In the genomic region with DNA sequence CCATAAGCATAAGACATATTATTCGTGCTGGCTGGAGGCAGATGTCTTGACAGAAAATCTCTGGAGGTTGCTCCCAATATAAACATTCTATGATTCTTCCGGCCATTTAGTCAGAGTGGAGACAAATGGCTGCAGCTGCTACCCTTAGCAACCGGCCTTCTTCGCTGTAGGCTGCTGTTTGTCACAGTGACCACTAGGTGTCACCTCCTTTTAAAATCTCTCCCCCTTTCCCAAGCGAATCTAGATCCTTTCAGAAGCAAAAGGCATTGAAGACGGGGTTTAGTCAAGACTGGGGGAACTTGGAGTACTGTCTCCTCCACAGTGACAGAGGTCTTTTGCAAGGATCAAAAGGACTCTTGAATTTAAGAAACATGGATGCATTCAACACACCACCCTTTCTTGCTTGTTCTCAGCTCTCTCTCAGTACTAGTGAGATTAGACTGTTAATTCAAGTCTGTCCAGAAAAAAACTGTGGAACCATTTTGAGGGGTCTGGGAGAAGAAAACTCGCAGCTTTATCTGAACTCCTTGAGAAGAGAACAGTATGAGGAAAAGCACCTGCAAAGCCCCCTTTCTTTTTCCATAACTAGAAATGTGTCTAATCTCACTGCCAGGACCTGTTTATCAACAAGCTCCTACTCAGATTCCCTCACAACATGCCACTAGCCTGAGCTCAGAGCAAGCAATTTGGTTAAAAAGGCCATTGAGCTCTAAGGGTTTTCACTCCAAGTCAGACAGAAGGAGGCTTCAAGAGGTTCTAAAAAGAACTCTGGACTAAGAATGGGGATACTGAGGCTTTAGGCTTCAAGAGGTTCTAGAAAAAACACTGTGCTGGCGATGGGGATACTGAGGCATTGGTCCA, we compare ENCODE assay signal across 8 cellular contexts.
DNase-seq lines count a peak whose midpoint lies in the region; ATAC-seq and TF ChIP-seq lines count a peak whose summit lies in the region.

No MANE protein-coding gene starts in this region.

- no peak overlapping the region for H3K27ac Mint-ChIP-seq in activated naive CD4-positive, alpha-beta T cell treated with anti-CD3 and anti-CD28 coated beads for 36 hours

- TF ChIP-seq CTCF in cardiac muscle cell (IDR thresholded peaks at IDR 0.05; ENCODE audit: low read depth, low read length): peak; percentile 92

- no peaks in the 10 kb centered on the region for H3K36me3 ChIP-seq in cardiac muscle cell

- no peaks in the 10 kb centered on the region for H3K9me3 ChIP-seq in cardiac muscle cell (ENCODE audit: low read depth)

- ATAC-seq in GM21381 (IDR thresholded peaks at IDR 0.05; ENCODE audit: unreplicated experiment) (peak; percentile 96), GM18873 (IDR thresholded peaks at IDR 0.05; ENCODE audit: low FRiP score, unreplicated experiment) (no peak)

- H3K4me1 Mint-ChIP-seq in activated naive CD4-positive, alpha-beta T cell treated with anti-CD3 and anti-CD28 coated beads for 36 hours (ENCODE audit: low read depth): no peaks in the 10 kb centered on the region

- no peak overlapping the region for H3K27ac ChIP-seq in cardiac muscle cell

- H3K27me3 Mint-ChIP-seq in activated naive CD4-positive, alpha-beta T cell treated with anti-CD3 and anti-CD28 coated beads for 36 hours (ENCODE audit: low read depth): peaks cover 14% of the 10 kb centered on the region

- H3K36me3 Mint-ChIP-seq in activated naive CD4-positive, alpha-beta T cell treated with anti-CD3 and anti-CD28 coated beads for 36 hours (ENCODE audit: low read depth): no peaks in the 10 kb centered on the region

- intact Hi-C loops in activated naive CD4-positive, alpha-beta T cell treated with anti-CD3 and anti-CD28 coated beads for 36 hours (cut with micrococcal nuclease): loop anchor here (1.0 to 5.0 kb wide), 3 partner anchors 538 to 914 kb away; no protein-coding TSS in a partner anchor
- intact Hi-C loops in posterior cingulate gyrus (cut with DNase I): loop anchor here (2.0 to 5.0 kb wide), 2 partner anchors 554 to 915 kb away; no protein-coding TSS in a partner anchor

- H3K4me3 ChIP-seq in cardiac muscle cell: no peak overlapping the region

- DNase-seq in DMS114 treated with DMSO at 0.1 percent for 48 hours (lab: John Stamatoyannopoulos, UW; ENCODE audit: unreplicated experiment) (peak; percentile 72), HT-29 (ENCODE audit: low spot score) (peak; percentile 72), NCI-H774 (lab: John Stamatoyannopoulos, UW) (peak; percentile 78), cardiac muscle cell (ENCODE audit: low read depth in 1 of 2, low spot score in 1 of 2) (peak; percentile 69 to 79), posterior cingulate gyrus (peak; percentile 34 to 90 (median 50))
- peak; percentile 41 for DNase-seq in activated naive CD4-positive, alpha-beta T cell treated with anti-CD3 and anti-CD28 coated beads for 36 hours

- H3K9me3 Mint-ChIP-seq in activated naive CD4-positive, alpha-beta T cell treated with anti-CD3 and anti-CD28 coated beads for 36 hours: no peaks in the 10 kb centered on the region

- no peaks in the 10 kb centered on the region for H3K27me3 ChIP-seq in cardiac muscle cell

- peaks cover 3% of the 10 kb centered on the region for H3K4me1 ChIP-seq in cardiac muscle cell (ENCODE audit: low read depth)

- CTCF ChIA-PET in activated naive CD4-positive, alpha-beta T cell treated with anti-CD3 and anti-CD28 coated beads for 36 hours (lab: Charles Lee): interaction anchor here (0.7 to 1.9 kb wide), 12 partner anchors 11 to 914 kb away, joined by 3 to 16 read pairs (median 4); no protein-coding TSS in a partner anchor

- no peak overlapping the region for H3K4me3 Mint-ChIP-seq in activated naive CD4-positive, alpha-beta T cell treated with anti-CD3 and anti-CD28 coated beads for 36 hours
